Comparison of ENCODE assay signal across 9 cellular contexts in genomic region chr9:119368681-119369581, GRCh38. TPM values are rescaled to one million over a fixed set of nuclear protein-coding genes. Genes with fewer than 3 reads are reported as not detected.
DNase-seq lines count a peak whose midpoint lies in the region; ATAC-seq and TF ChIP-seq lines count a peak whose summit lies in the region.
"Had no signal": no experiment of that assay in that cellular context is flagged by ENCODE, and none has a peak within 500 bp of the region (broad histone marks: within the 10 kb centered on the region; RNA-seq: fewer than 3 reads in every experiment).

Gene BRINP1, minus strand, starts transcription at chr9:119369435. Its CDS starts 56,080 bp downstream, at chr9:119313355.

- H3F3A ChIP-seq in smooth muscle cell (ENCODE audit: low read depth) = no peaks in the 10 kb centered on the region

- no peak within 1 kb of the TSS for H3K27ac ChIP-seq in smooth muscle cell (ENCODE audit: low read depth)
- H3K27ac ChIP-seq: C4-2B had no signal

- peaks cover 58% of the 10 kb centered on the region for H3K27me3 ChIP-seq in smooth muscle cell (ENCODE audit: low read depth)

- no peak for ATAC-seq in GM19351 (IDR thresholded peaks at IDR 0.05; ENCODE audit: unreplicated experiment)
- no peak for ATAC-seq in GM19397 (IDR thresholded peaks at IDR 0.05; ENCODE audit: unreplicated experiment)
- ATAC-seq in GM18907 (IDR thresholded peaks at IDR 0.05; ENCODE audit: unreplicated experiment) = no peak

- WGBS in smooth muscle cell (ENCODE audit: low lambda C conversion rate) = under 1% methylated on average over 76 of the region's 91 CpGs

- H3K9me3 ChIP-seq in iPS-18c (ENCODE audit: control insufficient read depth, insufficient read depth, low read length) (no peaks in the 10 kb centered on the region), smooth muscle cell (replicated peaks; ENCODE audit: low read depth) (no peaks in the 10 kb centered on the region)

- no peaks in the 10 kb centered on the region for H3K79me2 ChIP-seq in smooth muscle cell (ENCODE audit: low read depth)

- DNase-seq in activated CD4-positive, alpha-beta T cell treated with anti-CD3 and anti-CD28 coated beads for 48 hours = peak; percentile 2
- DNase-seq in activated CD4-positive, alpha-beta T cell treated with anti-CD3 and anti-CD28 coated beads for 1 hour = no peak
- DNase-seq in astrocyte of the hippocampus (ENCODE audit: low read depth, low spot score) = peak; percentile 83
- DNase-seq in smooth muscle cell (lab: John Stamatoyannopoulos, UW; ENCODE audit: unreplicated experiment) = no peak

- H3K4me3 ChIP-seq in iPS-18c (ENCODE audit: insufficient read depth, low read depth, low read length) (peak within 1 kb of the TSS; percentile 83), smooth muscle cell (peak within 1 kb of the TSS; percentile 56)

- peaks cover 12% of the 10 kb centered on the region for H3K4me1 ChIP-seq in smooth muscle cell (ENCODE audit: low read depth)

- H4K20me1 ChIP-seq in smooth muscle cell (ENCODE audit: low read depth) = no peaks in the 10 kb centered on the region

- no peak within 1 kb of the TSS for H3K9ac ChIP-seq in smooth muscle cell (ENCODE audit: low read depth)

- no peaks in the 10 kb centered on the region for H3K36me3 ChIP-seq in smooth muscle cell (ENCODE audit: low read depth)

- TF ChIP-seq CTCF in smooth muscle cell (IDR thresholded peaks at IDR 0.05; ENCODE audit: borderline replicate concordance, insufficient read depth, poor library complexity, severe bottlenecking) = no peak

- H3K4me2 ChIP-seq in smooth muscle cell = peak within 1 kb of the TSS; percentile 90

- H2AFZ ChIP-seq in smooth muscle cell (ENCODE audit: low read depth) = peak within 1 kb of the TSS; percentile 26

RNA-seq across cellular contexts. Expression of gene BRINP1, which starts in this region (rescaled TPM):
- total RNA-seq in smooth muscle cell = 0.45 and 0.54 TPM in 2 replicates
- 0.19 TPM in 1 of 2 replicates, not detected in the other for polyA plus RNA-seq in smooth muscle cell

Comparison
In these comparisons a context has a peak if more than half of its experiments do, and no peak if none do; other contexts are left out.
1. DNase-seq: peak in activated CD4-positive, alpha-beta T cell treated with anti-CD3 and anti-CD28 coated beads for 48 hours (single experiment) and astrocyte of the hippocampus (single experiment); none in activated CD4-positive, alpha-beta T cell treated with anti-CD3 and anti-CD28 coated beads for 1 hour (single experiment) and smooth muscle cell (single experiment).